Comparison of ENCODE assay signal across 12 cellular contexts in the genomic region with DNA sequence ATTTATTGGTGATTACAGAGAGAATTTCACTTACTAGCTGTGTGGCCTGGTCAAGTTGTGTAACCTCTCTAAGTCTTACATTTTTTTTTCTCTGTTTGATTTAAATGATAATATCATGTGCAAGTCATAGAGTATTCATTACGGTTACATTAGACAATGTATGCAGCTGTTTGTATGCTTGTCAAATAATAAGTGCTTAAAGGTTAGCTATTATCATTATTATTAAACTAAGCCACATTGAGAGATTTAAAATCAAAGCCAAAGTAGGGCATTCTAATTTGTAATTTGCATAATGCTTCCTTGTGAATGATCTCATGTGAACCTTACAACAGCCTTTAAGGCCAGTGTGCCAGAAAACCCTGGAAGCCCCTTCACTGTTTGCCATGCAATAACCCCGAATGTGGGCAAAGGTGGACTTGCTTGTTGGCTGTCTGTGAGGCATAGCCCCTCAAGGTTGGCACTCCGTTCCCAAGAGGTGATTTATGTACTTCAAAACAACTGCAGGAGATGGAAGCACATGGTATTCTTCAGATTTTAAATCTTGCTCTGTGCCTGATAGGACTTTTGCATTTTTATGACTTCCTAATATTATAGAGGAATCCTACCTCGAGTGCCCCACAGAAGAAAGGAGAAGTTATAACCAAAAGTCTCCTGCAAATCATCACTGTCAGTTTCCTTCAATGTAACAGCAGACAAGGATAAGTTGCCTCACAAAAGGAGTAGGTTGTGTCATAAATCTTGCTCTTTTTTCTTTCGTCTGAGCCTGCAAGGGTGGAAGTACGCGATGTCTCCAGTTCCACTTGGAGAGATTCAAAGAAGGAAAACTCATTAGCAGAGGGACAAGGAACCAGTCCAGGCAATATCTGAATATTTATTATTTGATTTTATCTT.
DNase-seq lines count a peak whose midpoint lies in the region; ATAC-seq and TF ChIP-seq lines count a peak whose summit lies in the region.
"Had no signal": no experiment of that assay in that cellular context is flagged by ENCODE, and none has a peak within 500 bp of the region (broad histone marks: within the 10 kb centered on the region; RNA-seq: fewer than 3 reads in every experiment).

No MANE protein-coding gene starts in this region.

- no peaks in the 10 kb centered on the region for H3K9me3 ChIP-seq in left ventricle myocardium inferior (replicated peaks)
- no peaks in the 10 kb centered on the region for H3K9me3 ChIP-seq in Peyer's patch
- H3K9me3 ChIP-seq in left lung, result no peaks in the 10 kb centered on the region
- H3K9me3 ChIP-seq in upper lobe of left lung, result no peaks in the 10 kb centered on the region
- H3K9me3 ChIP-seq: suprapubic skin had no signal

- H3K27me3 ChIP-seq in left ventricle myocardium inferior (ENCODE audit: low read depth) (peaks cover 10% of the 10 kb centered on the region), Peyer's patch (no peaks in the 10 kb centered on the region), left lung (no peaks in the 10 kb centered on the region), upper lobe of left lung (no peaks in the 10 kb centered on the region)
- H3K27me3 ChIP-seq: suprapubic skin had no signal

- H3K4me3 Mint-ChIP-seq in activated T-helper 17 cell treated with anti-CD3 and anti-CD28 coated beads, Interleukin-2, amount 50 U/mL, for 72 hours, result no peak overlapping the region
- no peak overlapping the region for H3K4me3 Mint-ChIP-seq in activated naive CD4-positive, alpha-beta T cell treated with anti-CD3 and anti-CD28 coated beads for 36 hours
- H3K4me3 Mint-ChIP-seq: central memory CD8-positive, alpha-beta T cell had no signal

- H3K36me3 ChIP-seq in left ventricle myocardium inferior, result no peaks in the 10 kb centered on the region
- no peaks in the 10 kb centered on the region for H3K36me3 ChIP-seq in Peyer's patch
- H3K36me3 ChIP-seq in left lung, result no peaks in the 10 kb centered on the region
- no peaks in the 10 kb centered on the region for H3K36me3 ChIP-seq in upper lobe of left lung
- H3K36me3 ChIP-seq: suprapubic skin had no signal

- peak; percentile 29 for ATAC-seq in Right ventricle myocardium superior (ENCODE audit: poor library complexity)
- peak; percentile 52 for ATAC-seq in left lung
- ATAC-seq in upper lobe of left lung (ENCODE audit: low FRiP score in 2 of 2), result peak in 1 of 2 donors; percentile 62
- ATAC-seq in activated T-helper 17 cell treated with anti-CD3 and anti-CD28 coated beads, Interleukin-2, amount 50 U/mL, for 72 hours (replicated peaks), result no peak

- no peak for DNase-seq in Right ventricle myocardium superior
- no peak for DNase-seq in left ventricle myocardium inferior
- DNase-seq in Peyer's patch, result no peak
- no peak for DNase-seq in left lung
- no peak for DNase-seq in upper lobe of left lung
- no peak for DNase-seq in activated naive CD4-positive, alpha-beta T cell treated with anti-CD3 and anti-CD28 coated beads for 36 hours
- DNase-seq in activated naive CD4-positive, alpha-beta T cell treated with Interleukin-2 at 50 U/mL for 16 hours, result no peak
- DNase-seq: activated CD4-positive, alpha-beta T cell treated with anti-CD3 and anti-CD28 coated beads, Interleukin-2, amount 50 U/mL, for 1 hour; activated gamma-delta T cell had no signal

- intact Hi-C loops in Right ventricle myocardium superior (cut with DNase I), result no loop called here
- intact Hi-C loops in left ventricle myocardium inferior (cut with micrococcal nuclease), result no loop called here
- intact Hi-C loops in left lung (cut with DNase I), result no loop called here
- intact Hi-C loops in activated naive CD4-positive, alpha-beta T cell treated with anti-CD3 and anti-CD28 coated beads for 36 hours (cut with micrococcal nuclease), result no loop called here

- no peak overlapping the region for H3K4me3 ChIP-seq in left ventricle myocardium inferior
- H3K4me3 ChIP-seq in Peyer's patch, result no peak overlapping the region
- no peak overlapping the region for H3K4me3 ChIP-seq in left lung
- no peak overlapping the region for H3K4me3 ChIP-seq in upper lobe of left lung
- H3K4me3 ChIP-seq: suprapubic skin had no signal

- no peak for TF ChIP-seq EP300 in upper lobe of left lung (IDR thresholded peaks at IDR 0.05)

- CTCF ChIA-PET in activated naive CD4-positive, alpha-beta T cell treated with anti-CD3 and anti-CD28 coated beads for 36 hours (lab: Charles Lee), result no interaction called here

- no peaks in the 10 kb centered on the region for H3K4me1 Mint-ChIP-seq in activated T-helper 17 cell treated with anti-CD3 and anti-CD28 coated beads, Interleukin-2, amount 50 U/mL, for 72 hours
- no peaks in the 10 kb centered on the region for H3K4me1 Mint-ChIP-seq in activated naive CD4-positive, alpha-beta T cell treated with anti-CD3 and anti-CD28 coated beads for 36 hours (ENCODE audit: low read depth)
- H3K4me1 Mint-ChIP-seq: central memory CD8-positive, alpha-beta T cell had no signal

- WGBS in upper lobe of left lung, 2 donors, result 52 to 55% methylated on average over 7 of the region's 7 CpGs

- no peak overlapping the region for H3K27ac Mint-ChIP-seq in activated T-helper 17 cell treated with anti-CD3 and anti-CD28 coated beads, Interleukin-2, amount 50 U/mL, for 72 hours
- no peak overlapping the region for H3K27ac Mint-ChIP-seq in activated naive CD4-positive, alpha-beta T cell treated with anti-CD3 and anti-CD28 coated beads for 36 hours

- peaks cover 32% of the 10 kb centered on the region for H3K27me3 Mint-ChIP-seq in activated T-helper 17 cell treated with anti-CD3 and anti-CD28 coated beads, Interleukin-2, amount 50 U/mL, for 72 hours
- H3K27me3 Mint-ChIP-seq in activated naive CD4-positive, alpha-beta T cell treated with anti-CD3 and anti-CD28 coated beads for 36 hours (ENCODE audit: low read depth), result peaks cover 26% of the 10 kb centered on the region

- TF ChIP-seq POLR2A in Peyer's patch (IDR thresholded peaks at IDR 0.05) (no peak), upper lobe of left lung (IDR thresholded peaks at IDR 0.05) (peak in 1 of 4 donors; percentile 43)

- H3K9me3 Mint-ChIP-seq in activated T-helper 17 cell treated with anti-CD3 and anti-CD28 coated beads, Interleukin-2, amount 50 U/mL, for 72 hours, result no peaks in the 10 kb centered on the region
- no peaks in the 10 kb centered on the region for H3K9me3 Mint-ChIP-seq in activated naive CD4-positive, alpha-beta T cell treated with anti-CD3 and anti-CD28 coated beads for 36 hours
- H3K9me3 Mint-ChIP-seq: central memory CD8-positive, alpha-beta T cell had no signal

- H3K4me1 ChIP-seq in left ventricle myocardium inferior, result peaks cover 5% of the 10 kb centered on the region
- H3K4me1 ChIP-seq in Peyer's patch, result peaks cover 0 to 24% (median 6%) of the 10 kb centered on the region in 4 donors
- peaks cover 15 to 50% of the 10 kb centered on the region in 2 donors for H3K4me1 ChIP-seq in left lung
- peaks cover 10 to 23% (median 18%) of the 10 kb centered on the region in 4 donors for H3K4me1 ChIP-seq in upper lobe of left lung

- H3K36me3 Mint-ChIP-seq in activated T-helper 17 cell treated with anti-CD3 and anti-CD28 coated beads, Interleukin-2, amount 50 U/mL, for 72 hours (ENCODE audit: low read depth), result no peaks in the 10 kb centered on the region
- H3K36me3 Mint-ChIP-seq in activated naive CD4-positive, alpha-beta T cell treated with anti-CD3 and anti-CD28 coated beads for 36 hours (ENCODE audit: low read depth), result no peaks in the 10 kb centered on the region

- no peak for TF ChIP-seq CTCF in left ventricle myocardium inferior (IDR thresholded peaks at IDR 0.05; ENCODE audit: borderline replicate concordance)
- TF ChIP-seq CTCF in Peyer's patch (IDR thresholded peaks at IDR 0.05), result no peak
- TF ChIP-seq CTCF in left lung (IDR thresholded peaks at IDR 0.05), result no peak
- no peak for TF ChIP-seq CTCF in upper lobe of left lung (IDR thresholded peaks at IDR 0.05)

- H3K27ac ChIP-seq in left ventricle myocardium inferior (replicated peaks) (no peak overlapping the region), Peyer's patch (peak overlapping the region in 3 of 4 donors; percentile 35 to 83 (median 68)), left lung (peak overlapping the region in 1 of 2 donors; percentile 29), upper lobe of left lung (peak overlapping the region in 3 of 4 donors; percentile 19 to 53 (median 49))
- H3K27ac ChIP-seq: suprapubic skin had no signal
